1 cellular context compared by ENCODE assay signal in genomic region chr5:173144200-173145176, GRCh38.
A peak's percentile ranks its signal among the peaks of the same experiment; 100 is the strongest.
TF ChIP-seq lines count a peak whose summit lies in the region.

TSS of gene BNIP1 (plus strand) at chr5:173144531. CDS start at chr5:173144546, 15 bp downstream.

TF ChIP-seq in H1, 55 proteins besides CTCF, POLR2A, EP300 and RAD21 (continued from another document):
- TF ChIP-seq YY1 (IDR thresholded peaks at IDR 0.05; ENCODE audit: low read depth, low read length): peak; percentile 98
- no peak for TF ChIP-seq NRF1 (IDR thresholded peaks at IDR 0.05; ENCODE audit: low read depth, low read length)
- peak; percentile 49; the same call in 1 of the 2 replicates for TF ChIP-seq CEBPB (IDR thresholded peaks at IDR 0.05; ENCODE audit: low read depth, low read length)
- TF ChIP-seq RXRA (IDR thresholded peaks at IDR 0.05; ENCODE audit: insufficient read depth, low read depth, low read length): peak; percentile 41; the same call in 1 of the 2 replicates
- no peak for TF ChIP-seq GABPA (IDR thresholded peaks at IDR 0.05; ENCODE audit: borderline replicate concordance, insufficient read depth, low read length)
- TF ChIP-seq HDAC6 (IDR thresholded peaks at IDR 0.05; ENCODE audit: low read depth, low read length): no peak
- TF ChIP-seq SUZ12 (IDR thresholded peaks at IDR 0.05; ENCODE audit: low read length): no peak
- no peak for TF ChIP-seq FOSL1 (IDR thresholded peaks at IDR 0.05; ENCODE audit: insufficient read depth, low read depth, low read length)
- peak; percentile 73 for TF ChIP-seq ATF2 (IDR thresholded peaks at IDR 0.05; ENCODE audit: low read length)
- TF ChIP-seq ZNF274 (IDR thresholded peaks at IDR 0.05; ENCODE audit: borderline replicate concordance, extremely low read depth, low read length): no peak
- TF ChIP-seq ATF3 (IDR thresholded peaks at IDR 0.05; ENCODE audit: insufficient read depth, low read depth, low read length): no peak
- TF ChIP-seq POU5F1 (IDR thresholded peaks at IDR 0.05; ENCODE audit: low read depth, low read length): no peak
- no peak for TF ChIP-seq BACH1 (IDR thresholded peaks at IDR 0.05; ENCODE audit: low read length)
- peak; percentile 66 for TF ChIP-seq TAF7 (optimal IDR thresholded peaks at IDR 0.05; ENCODE audit: borderline replicate concordance, low read depth, low read length)
- TF ChIP-seq KDM1A (IDR thresholded peaks at IDR 0.05; ENCODE audit: borderline replicate concordance, low read length): no peak
- TF ChIP-seq EGR1 (IDR thresholded peaks at IDR 0.05; ENCODE audit: borderline replicate concordance, low read depth, low read length): peak; percentile 45; the same call in 1 of the 2 replicates
- TF ChIP-seq SP2 (IDR thresholded peaks at IDR 0.05; ENCODE audit: low read length): no peak
- TF ChIP-seq RFX5 (IDR thresholded peaks at IDR 0.05; ENCODE audit: borderline replicate concordance, low read depth, low read length): no peak
- TF ChIP-seq CBX8 (IDR thresholded peaks at IDR 0.05; ENCODE audit: borderline replicate concordance, low read depth, low read length): no peak
- TF ChIP-seq TBP (IDR thresholded peaks at IDR 0.05; ENCODE audit: low read depth, low read length): no peak; the same call in 1 of the 2 replicates
- TF ChIP-seq SRF (IDR thresholded peaks at IDR 0.05; ENCODE audit: low read depth, low read length): no peak
- no peak for TF ChIP-seq BCL11A (IDR thresholded peaks at IDR 0.05; ENCODE audit: low read depth in 2 of 2, low read length in 2 of 2)
- peak; percentile 91 for TF ChIP-seq MAX (IDR thresholded peaks at IDR 0.05)
- no peak for TF ChIP-seq CHD1 (IDR thresholded peaks at IDR 0.05; ENCODE audit: low read depth, low read length)
- TF ChIP-seq SP1 (IDR thresholded peaks at IDR 0.05; ENCODE audit: low read depth, low read length): peak; percentile 50; the same call in 1 of the 2 replicates
- TF ChIP-seq, protein P1, sequence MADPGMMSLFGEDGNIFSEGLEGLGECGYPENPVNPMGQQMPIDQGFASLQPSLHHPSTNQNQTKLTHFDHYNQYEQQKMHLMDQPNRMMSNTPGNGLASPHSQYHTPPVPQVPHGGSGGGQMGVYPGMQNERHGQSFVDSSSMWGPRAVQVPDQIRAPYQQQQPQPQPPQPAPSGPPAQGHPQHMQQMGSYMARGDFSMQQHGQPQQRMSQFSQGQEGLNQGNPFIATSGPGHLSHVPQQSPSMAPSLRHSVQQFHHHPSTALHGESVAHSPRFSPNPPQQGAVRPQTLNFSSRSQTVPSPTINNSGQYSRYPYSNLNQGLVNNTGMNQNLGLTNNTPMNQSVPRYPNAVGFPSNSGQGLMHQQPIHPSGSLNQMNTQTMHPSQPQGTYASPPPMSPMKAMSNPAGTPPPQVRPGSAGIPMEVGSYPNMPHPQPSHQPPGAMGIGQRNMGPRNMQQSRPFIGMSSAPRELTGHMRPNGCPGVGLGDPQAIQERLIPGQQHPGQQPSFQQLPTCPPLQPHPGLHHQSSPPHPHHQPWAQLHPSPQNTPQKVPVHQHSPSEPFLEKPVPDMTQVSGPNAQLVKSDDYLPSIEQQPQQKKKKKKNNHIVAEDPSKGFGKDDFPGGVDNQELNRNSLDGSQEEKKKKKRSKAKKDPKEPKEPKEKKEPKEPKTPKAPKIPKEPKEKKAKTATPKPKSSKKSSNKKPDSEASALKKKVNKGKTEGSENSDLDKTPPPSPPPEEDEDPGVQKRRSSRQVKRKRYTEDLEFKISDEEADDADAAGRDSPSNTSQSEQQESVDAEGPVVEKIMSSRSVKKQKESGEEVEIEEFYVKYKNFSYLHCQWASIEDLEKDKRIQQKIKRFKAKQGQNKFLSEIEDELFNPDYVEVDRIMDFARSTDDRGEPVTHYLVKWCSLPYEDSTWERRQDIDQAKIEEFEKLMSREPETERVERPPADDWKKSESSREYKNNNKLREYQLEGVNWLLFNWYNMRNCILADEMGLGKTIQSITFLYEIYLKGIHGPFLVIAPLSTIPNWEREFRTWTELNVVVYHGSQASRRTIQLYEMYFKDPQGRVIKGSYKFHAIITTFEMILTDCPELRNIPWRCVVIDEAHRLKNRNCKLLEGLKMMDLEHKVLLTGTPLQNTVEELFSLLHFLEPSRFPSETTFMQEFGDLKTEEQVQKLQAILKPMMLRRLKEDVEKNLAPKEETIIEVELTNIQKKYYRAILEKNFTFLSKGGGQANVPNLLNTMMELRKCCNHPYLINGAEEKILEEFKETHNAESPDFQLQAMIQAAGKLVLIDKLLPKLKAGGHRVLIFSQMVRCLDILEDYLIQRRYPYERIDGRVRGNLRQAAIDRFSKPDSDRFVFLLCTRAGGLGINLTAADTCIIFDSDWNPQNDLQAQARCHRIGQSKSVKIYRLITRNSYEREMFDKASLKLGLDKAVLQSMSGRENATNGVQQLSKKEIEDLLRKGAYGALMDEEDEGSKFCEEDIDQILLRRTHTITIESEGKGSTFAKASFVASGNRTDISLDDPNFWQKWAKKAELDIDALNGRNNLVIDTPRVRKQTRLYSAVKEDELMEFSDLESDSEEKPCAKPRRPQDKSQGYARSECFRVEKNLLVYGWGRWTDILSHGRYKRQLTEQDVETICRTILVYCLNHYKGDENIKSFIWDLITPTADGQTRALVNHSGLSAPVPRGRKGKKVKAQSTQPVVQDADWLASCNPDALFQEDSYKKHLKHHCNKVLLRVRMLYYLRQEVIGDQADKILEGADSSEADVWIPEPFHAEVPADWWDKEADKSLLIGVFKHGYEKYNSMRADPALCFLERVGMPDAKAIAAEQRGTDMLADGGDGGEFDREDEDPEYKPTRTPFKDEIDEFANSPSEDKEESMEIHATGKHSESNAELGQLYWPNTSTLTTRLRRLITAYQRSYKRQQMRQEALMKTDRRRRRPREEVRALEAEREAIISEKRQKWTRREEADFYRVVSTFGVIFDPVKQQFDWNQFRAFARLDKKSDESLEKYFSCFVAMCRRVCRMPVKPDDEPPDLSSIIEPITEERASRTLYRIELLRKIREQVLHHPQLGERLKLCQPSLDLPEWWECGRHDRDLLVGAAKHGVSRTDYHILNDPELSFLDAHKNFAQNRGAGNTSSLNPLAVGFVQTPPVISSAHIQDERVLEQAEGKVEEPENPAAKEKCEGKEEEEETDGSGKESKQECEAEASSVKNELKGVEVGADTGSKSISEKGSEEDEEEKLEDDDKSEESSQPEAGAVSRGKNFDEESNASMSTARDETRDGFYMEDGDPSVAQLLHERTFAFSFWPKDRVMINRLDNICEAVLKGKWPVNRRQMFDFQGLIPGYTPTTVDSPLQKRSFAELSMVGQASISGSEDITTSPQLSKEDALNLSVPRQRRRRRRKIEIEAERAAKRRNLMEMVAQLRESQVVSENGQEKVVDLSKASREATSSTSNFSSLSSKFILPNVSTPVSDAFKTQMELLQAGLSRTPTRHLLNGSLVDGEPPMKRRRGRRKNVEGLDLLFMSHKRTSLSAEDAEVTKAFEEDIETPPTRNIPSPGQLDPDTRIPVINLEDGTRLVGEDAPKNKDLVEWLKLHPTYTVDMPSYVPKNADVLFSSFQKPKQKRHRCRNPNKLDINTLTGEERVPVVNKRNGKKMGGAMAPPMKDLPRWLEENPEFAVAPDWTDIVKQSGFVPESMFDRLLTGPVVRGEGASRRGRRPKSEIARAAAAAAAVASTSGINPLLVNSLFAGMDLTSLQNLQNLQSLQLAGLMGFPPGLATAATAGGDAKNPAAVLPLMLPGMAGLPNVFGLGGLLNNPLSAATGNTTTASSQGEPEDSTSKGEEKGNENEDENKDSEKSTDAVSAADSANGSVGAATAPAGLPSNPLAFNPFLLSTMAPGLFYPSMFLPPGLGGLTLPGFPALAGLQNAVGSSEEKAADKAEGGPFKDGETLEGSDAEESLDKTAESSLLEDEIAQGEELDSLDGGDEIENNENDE (IDR thresholded peaks at IDR 0.05; ENCODE audit: insufficient replicate concordance, low read length): no peak
- peak; percentile 95; a peak in 3 of 4 replicates for TF ChIP-seq SIN3A (conservative IDR thresholded peaks at IDR 0.05 in 1 of 2, IDR thresholded peaks at IDR 0.05 in 1 of 2; ENCODE audit: low read depth in 1 of 2, low read length in 2 of 2)
- no peak for TF ChIP-seq SIRT6 (IDR thresholded peaks at IDR 0.05; ENCODE audit: low read length)
- peak; percentile 83 for TF ChIP-seq KDM5A (IDR thresholded peaks at IDR 0.05; ENCODE audit: low read length)
- TF ChIP-seq RNF2 (IDR thresholded peaks at IDR 0.05; ENCODE audit: borderline replicate concordance, low read depth, low read length, missing control alignments, poor library complexity, severe bottlenecking): no peak
- peak; percentile 13; the same call in 1 of the 2 replicates for TF ChIP-seq POLR2AphosphoS5 (IDR thresholded peaks at IDR 0.05; ENCODE audit: low read depth, low read length)
- TF ChIP-seq GTF2F1 (IDR thresholded peaks at IDR 0.05; ENCODE audit: borderline replicate concordance, low read depth, low read length): no peak
- TF ChIP-seq MAFK (IDR thresholded peaks at IDR 0.05; ENCODE audit: low read depth, low read length): no peak
- TF ChIP-seq JUND (IDR thresholded peaks at IDR 0.05; ENCODE audit: low read length): 0 out of 2 replicates have a peak, but pooled peaks have one; percentile 51
- TF ChIP-seq HDAC2 (IDR thresholded peaks at IDR 0.05; ENCODE audit: borderline replicate concordance in 1 of 2, low read depth in 2 of 2, low read length in 2 of 2): peak in 1 of 2 experiments; percentile 96; a peak in 2 of 4 replicates
- TF ChIP-seq JUN (IDR thresholded peaks at IDR 0.05; ENCODE audit: low read depth, low read length): no peak
- no peak for TF ChIP-seq BRCA1 (IDR thresholded peaks at IDR 0.05; ENCODE audit: low read depth, low read length)
- TF ChIP-seq CREB1 (IDR thresholded peaks at IDR 0.05): peak; percentile 83
- TF ChIP-seq CBX5 (IDR thresholded peaks at IDR 0.05; ENCODE audit: low read depth, low read length): no peak
- TF ChIP-seq SAP30 (IDR thresholded peaks at IDR 0.05; ENCODE audit: insufficient read depth, insufficient replicate concordance, low read length): peak; percentile 99
